ENCODE assay signal across 1 cellular context in genomic region chr2:144358979-144359541, GRCh38.
A peak's percentile ranks its signal among the peaks of the same experiment; 100 is the strongest.
TF ChIP-seq lines count a peak whose summit lies in the region.

No MANE protein-coding gene starts in this region.

TF ChIP-seq in K562, 482 proteins besides CTCF, POLR2A, EP300 and RAD21 (continued from another document and continues in another):
- TF ChIP-seq XRCC5 (IDR thresholded peaks at IDR 0.05; ENCODE audit: low read depth, low read length), result no peak
- 0 out of 4 replicates have a peak, but pooled peaks of 1 of the 2 experiments have one; percentile 65 for TF ChIP-seq ARNT (IDR thresholded peaks at IDR 0.05)
- TF ChIP-seq TAL1 (IDR thresholded peaks at IDR 0.05), result no peak
- TF ChIP-seq CBX3 (IDR thresholded peaks at IDR 0.05; ENCODE audit: borderline replicate concordance in 1 of 2, low read length in 2 of 2), result peak in 1 of 2 experiments; percentile 94; a peak in 1 of 3 replicates
- TF ChIP-seq MEIS2 (IDR thresholded peaks at IDR 0.05; ENCODE audit: partially characterized antibody), result peak; percentile 37
- peak; percentile 65; the same call in 1 of the 2 replicates for TF ChIP-seq ZNF436 (CRISPR knock-in tag; IDR thresholded peaks at IDR 0.05)
- TF ChIP-seq KDM5B (IDR thresholded peaks at IDR 0.05; ENCODE audit: insufficient replicate concordance, low read depth, low read length), result peak; percentile 58
- TF ChIP-seq ARHGAP35 (IDR thresholded peaks at IDR 0.05; ENCODE audit: partially characterized antibody), result peak; percentile 16
- TF ChIP-seq, protein P1, sequence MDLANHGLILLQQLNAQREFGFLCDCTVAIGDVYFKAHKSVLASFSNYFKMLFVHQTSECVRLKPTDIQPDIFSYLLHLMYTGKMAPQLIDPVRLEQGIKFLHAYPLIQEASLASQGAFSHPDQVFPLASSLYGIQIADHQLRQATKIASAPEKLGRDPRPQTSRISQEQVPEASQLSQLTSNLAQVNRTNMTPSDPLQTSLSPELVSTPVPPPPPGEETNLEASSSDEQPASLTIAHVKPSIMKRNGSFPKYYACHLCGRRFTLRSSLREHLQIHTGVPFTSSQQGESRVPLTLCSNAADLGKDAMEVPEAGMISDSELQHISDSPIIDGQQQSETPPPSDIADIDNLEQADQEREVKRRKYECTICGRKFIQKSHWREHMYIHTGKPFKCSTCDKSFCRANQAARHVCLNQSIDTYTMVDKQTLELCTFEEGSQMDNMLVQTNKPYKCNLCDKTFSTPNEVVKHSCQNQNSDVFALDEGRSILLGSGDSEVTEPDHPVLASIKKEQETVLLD (IDR thresholded peaks at IDR 0.05), result no peak
- peak; percentile 53 for TF ChIP-seq ARID1B (IDR thresholded peaks at IDR 0.05)
- TF ChIP-seq TEAD4 (IDR thresholded peaks at IDR 0.05; ENCODE audit: low read length), result peak; percentile 75
- no peak for TF ChIP-seq TEAD4 (CRISPR knock-in tag; IDR thresholded peaks at IDR 0.05; ENCODE audit: borderline replicate concordance)
- TF ChIP-seq MLLT1 (IDR thresholded peaks at IDR 0.05), result peak in 1 of 2 experiments; percentile 44; a peak in 1 of 4 replicates
- no peak for TF ChIP-seq ZNF583 (CRISPR knock-in tag; IDR thresholded peaks at IDR 0.05)
- peak; percentile 43; the same call in 1 of the 2 replicates for TF ChIP-seq GTF2E2 (tag; IDR thresholded peaks at IDR 0.05)
- TF ChIP-seq ZFP30 (CRISPR knock-in tag; IDR thresholded peaks at IDR 0.05; ENCODE audit: borderline replicate concordance), result no peak; the same call in 1 of the 2 replicates
- peak; percentile 60; the same call in 1 of the 2 replicates for TF ChIP-seq CREM (IDR thresholded peaks at IDR 0.05; ENCODE audit: low read depth)
- TF ChIP-seq PML (IDR thresholded peaks at IDR 0.05; ENCODE audit: low read length), result peak; percentile 98
- peak; percentile 87 for TF ChIP-seq SUPT5H (IDR thresholded peaks at IDR 0.05)
- TF ChIP-seq DLX4 (CRISPR knock-in tag; IDR thresholded peaks at IDR 0.05), result peak; percentile 84; the same call in 1 of the 2 replicates
- TF ChIP-seq TCF7 (IDR thresholded peaks at IDR 0.05; ENCODE audit: borderline replicate concordance), result peak; percentile 15; the same call in 1 of the 2 replicates
- no peak for TF ChIP-seq SMAD4 (CRISPR knock-in tag; conservative IDR thresholded peaks at IDR 0.05)
- peak; percentile 29; the same call in 1 of the 2 replicates for TF ChIP-seq ZNF3 (CRISPR knock-in tag; IDR thresholded peaks at IDR 0.05)
- peak; percentile 93 for TF ChIP-seq ZNF717 (CRISPR knock-in tag; IDR thresholded peaks at IDR 0.05)
- TF ChIP-seq, protein P2, sequence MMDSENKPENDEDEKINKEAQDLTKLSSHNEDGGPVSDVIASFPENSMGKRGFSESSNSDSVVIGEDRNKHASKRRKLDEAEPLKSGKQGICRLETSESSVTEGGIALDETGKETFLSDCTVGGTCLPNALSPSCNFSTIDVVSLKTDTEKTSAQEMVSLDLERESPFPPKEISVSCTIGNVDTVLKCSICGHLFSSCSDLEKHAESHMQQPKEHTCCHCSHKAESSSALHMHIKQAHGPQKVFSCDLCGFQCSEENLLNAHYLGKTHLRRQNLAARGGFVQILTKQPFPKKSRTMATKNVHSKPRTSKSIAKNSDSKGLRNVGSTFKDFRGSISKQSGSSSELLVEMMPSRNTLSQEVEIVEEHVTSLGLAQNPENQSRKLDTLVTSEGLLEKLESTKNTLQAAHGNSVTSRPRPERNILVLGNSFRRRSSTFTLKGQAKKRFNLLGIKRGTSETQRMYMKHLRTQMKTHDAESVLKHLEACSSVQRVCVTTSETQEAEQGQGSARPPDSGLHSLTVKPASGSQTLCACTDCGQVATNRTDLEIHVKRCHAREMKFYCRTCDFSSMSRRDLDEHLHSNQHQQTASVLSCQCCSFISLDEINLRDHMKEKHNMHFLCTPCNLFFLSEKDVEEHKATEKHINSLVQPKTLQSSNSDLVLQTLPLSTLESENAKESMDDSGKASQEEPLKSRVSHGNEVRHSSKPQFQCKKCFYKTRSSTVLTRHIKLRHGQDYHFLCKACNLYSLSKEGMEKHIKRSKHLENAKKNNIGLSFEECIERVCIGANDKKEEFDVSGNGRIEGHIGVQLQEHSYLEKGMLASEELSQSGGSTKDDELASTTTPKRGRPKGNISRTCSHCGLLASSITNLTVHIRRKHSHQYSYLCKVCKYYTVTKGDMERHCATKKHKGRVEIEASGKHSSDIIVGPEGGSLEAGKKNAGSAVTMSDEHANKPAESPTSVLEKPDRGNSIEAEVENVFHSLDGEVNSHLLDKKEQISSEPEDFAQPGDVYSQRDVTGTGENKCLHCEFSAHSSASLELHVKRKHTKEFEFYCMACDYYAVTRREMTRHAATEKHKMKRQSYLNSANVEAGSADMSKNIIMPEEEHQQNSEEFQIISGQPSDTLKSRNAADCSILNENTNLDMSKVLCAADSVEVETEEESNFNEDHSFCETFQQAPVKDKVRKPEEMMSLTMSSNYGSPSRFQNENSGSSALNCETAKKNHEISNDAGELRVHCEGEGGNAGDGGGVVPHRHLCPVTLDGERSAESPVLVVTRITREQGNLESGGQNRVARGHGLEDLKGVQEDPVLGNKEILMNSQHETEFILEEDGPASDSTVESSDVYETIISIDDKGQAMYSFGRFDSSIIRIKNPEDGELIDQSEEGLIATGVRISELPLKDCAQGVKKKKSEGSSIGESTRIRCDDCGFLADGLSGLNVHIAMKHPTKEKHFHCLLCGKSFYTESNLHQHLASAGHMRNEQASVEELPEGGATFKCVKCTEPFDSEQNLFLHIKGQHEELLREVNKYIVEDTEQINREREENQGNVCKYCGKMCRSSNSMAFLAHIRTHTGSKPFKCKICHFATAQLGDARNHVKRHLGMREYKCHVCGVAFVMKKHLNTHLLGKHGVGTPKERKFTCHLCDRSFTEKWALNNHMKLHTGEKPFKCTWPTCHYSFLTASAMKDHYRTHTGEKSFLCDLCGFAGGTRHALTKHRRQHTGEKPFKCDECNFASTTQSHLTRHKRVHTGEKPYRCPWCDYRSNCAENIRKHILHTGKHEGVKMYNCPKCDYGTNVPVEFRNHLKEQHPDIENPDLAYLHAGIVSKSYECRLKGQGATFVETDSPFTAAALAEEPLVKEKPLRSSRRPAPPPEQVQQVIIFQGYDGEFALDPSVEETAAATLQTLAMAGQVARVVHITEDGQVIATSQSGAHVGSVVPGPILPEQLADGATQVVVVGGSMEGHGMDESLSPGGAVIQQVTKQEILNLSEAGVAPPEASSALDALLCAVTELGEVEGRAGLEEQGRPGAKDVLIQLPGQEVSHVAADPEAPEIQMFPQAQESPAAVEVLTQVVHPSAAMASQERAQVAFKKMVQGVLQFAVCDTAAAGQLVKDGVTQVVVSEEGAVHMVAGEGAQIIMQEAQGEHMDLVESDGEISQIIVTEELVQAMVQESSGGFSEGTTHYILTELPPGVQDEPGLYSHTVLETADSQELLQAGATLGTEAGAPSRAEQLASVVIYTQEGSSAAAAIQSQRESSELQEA (IDR thresholded peaks at IDR 0.05; ENCODE audit: low read depth), result no peak
- TF ChIP-seq ERF (CRISPR knock-in tag; IDR thresholded peaks at IDR 0.05), result peak; percentile 83; the same call in 1 of the 2 replicates
- peak; percentile 96 for TF ChIP-seq TBP (optimal IDR thresholded peaks at IDR 0.05; ENCODE audit: low read depth, low read length)
- TF ChIP-seq ZC3H8 (IDR thresholded peaks at IDR 0.05), result peak; percentile 95
- TF ChIP-seq ZBTB11 (CRISPR knock-in tag; IDR thresholded peaks at IDR 0.05), result 0 out of 6 replicates have a peak, but pooled peaks of 1 of the 3 experiments have one; percentile 41
- TF ChIP-seq, protein P3, sequence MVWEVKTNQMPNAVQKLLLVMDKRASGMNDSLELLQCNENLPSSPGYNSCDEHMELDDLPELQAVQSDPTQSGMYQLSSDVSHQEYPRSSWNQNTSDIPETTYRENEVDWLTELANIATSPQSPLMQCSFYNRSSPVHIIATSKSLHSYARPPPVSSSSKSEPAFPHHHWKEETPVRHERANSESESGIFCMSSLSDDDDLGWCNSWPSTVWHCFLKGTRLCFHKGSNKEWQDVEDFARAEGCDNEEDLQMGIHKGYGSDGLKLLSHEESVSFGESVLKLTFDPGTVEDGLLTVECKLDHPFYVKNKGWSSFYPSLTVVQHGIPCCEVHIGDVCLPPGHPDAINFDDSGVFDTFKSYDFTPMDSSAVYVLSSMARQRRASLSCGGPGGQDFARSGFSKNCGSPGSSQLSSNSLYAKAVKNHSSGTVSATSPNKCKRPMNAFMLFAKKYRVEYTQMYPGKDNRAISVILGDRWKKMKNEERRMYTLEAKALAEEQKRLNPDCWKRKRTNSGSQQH (CRISPR knock-in tag; IDR thresholded peaks at IDR 0.05), result peak; percentile 97
- TF ChIP-seq ESRRB (CRISPR knock-in tag; IDR thresholded peaks at IDR 0.05; ENCODE audit: borderline replicate concordance), result peak; percentile 81; the same call in 1 of the 2 replicates
- 0 out of 4 replicates have a peak, but pooled peaks of 1 of the 2 experiments have one; percentile 39 for TF ChIP-seq HDAC1 (IDR thresholded peaks at IDR 0.05)
- no peak for TF ChIP-seq AFF1 (IDR thresholded peaks at IDR 0.05; ENCODE audit: low read depth in 1 of 2, partially characterized antibody in 2 of 2)
- TF ChIP-seq IRF2 (CRISPR knock-in tag; IDR thresholded peaks at IDR 0.05), result no peak
- TF ChIP-seq JUND (IDR thresholded peaks at IDR 0.05; ENCODE audit: borderline replicate concordance, low read depth, low read length), result no peak
- peak; percentile 57; the same call in 1 of the 3 replicates for TF ChIP-seq JUND (tag; IDR thresholded peaks at IDR 0.05; ENCODE audit: borderline replicate concordance, low read depth, low read length)
- TF ChIP-seq BCL6 (CRISPR knock-in tag; IDR thresholded peaks at IDR 0.05), result no peak
